12 cellular contexts compared by ENCODE assay signal in the genomic region with DNA sequence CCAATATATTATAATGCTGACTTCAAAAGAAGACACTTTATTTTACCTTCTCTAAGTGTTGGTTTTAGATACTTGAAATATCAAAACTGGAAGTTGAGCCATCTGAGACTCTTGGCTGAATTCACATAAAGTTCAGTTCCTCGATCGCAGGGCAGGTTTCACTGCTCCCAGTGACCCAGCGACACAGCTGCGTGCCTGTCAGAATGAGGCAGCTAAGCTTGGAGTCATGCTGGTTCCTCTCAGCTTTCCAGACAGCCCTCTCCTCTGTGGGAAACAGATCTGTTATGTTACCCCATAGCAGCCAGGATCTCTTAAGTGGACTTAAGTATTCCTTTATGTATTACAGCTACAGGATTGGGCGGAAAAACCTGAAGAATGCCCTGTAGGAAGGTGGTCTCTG.
A peak's percentile ranks its signal among the peaks of the same experiment; 100 is the strongest.
DNase-seq lines count a peak whose midpoint lies in the region; ATAC-seq and TF ChIP-seq lines count a peak whose summit lies in the region.
"Had no signal": no experiment of that assay in that cellular context is flagged by ENCODE, and none has a peak within 500 bp of the region (broad histone marks: within the 10 kb centered on the region; RNA-seq: fewer than 3 reads in every experiment).

No MANE protein-coding gene starts in this region.

- H3K9ac ChIP-seq in MM.1S (ENCODE audit: low read length) = no peak overlapping the region
- H3K9ac ChIP-seq: KMS-11 had no signal

- H4K20me1 ChIP-seq in MM.1S (ENCODE audit: insufficient read depth, low read length) = no peaks in the 10 kb centered on the region

- H3F3A ChIP-seq in MM.1S (ENCODE audit: insufficient read depth, low read length) = no peaks in the 10 kb centered on the region

- DNase-seq in SJCRH30 (peak; percentile 10 to 29), mucosa of gallbladder (ENCODE audit: low spot score) (peak; percentile 15), ovary (no peak), MM.1S (no peak)
- DNase-seq: activated naive CD8-positive, alpha-beta T cell treated with anti-CD3 and anti-CD28 coated beads, Interleukin-2, amount 50 U/mL, for 24 hours; Calu3; spleen had no signal

- no peak for TF ChIP-seq POLR2A in ovary (IDR thresholded peaks at IDR 0.05)

- no peaks in the 10 kb centered on the region for H3K9me2 ChIP-seq in MM.1S (replicated peaks; ENCODE audit: insufficient read depth, low read length)

- peak; percentile 30 for ATAC-seq in GM18502 (IDR thresholded peaks at IDR 0.05; ENCODE audit: poor library complexity, unreplicated experiment)
- ATAC-seq in HG02798 (IDR thresholded peaks at IDR 0.05; ENCODE audit: poor library complexity, unreplicated experiment) = peak; percentile 42
- no peak for ATAC-seq in GM21367 (IDR thresholded peaks at IDR 0.05; ENCODE audit: unreplicated experiment)
- no peak for ATAC-seq in HG03565 (IDR thresholded peaks at IDR 0.05; ENCODE audit: unreplicated experiment)

- TF ChIP-seq EP300 in ovary (IDR thresholded peaks at IDR 0.05) = no peak

- intact Hi-C loops in ovary (cut with DNase I) = no loop called here

- no peak overlapping the region for H3K4me2 ChIP-seq in MM.1S (ENCODE audit: low read depth, low read length)
- H3K4me2 ChIP-seq: KMS-11 had no signal

- H3K27ac ChIP-seq in SJCRH30 (no peak overlapping the region), ovary (no peak overlapping the region), MM.1S (ENCODE audit: low read length) (no peak overlapping the region)
- H3K27ac ChIP-seq: KMS-11, spleen had no signal

- TF ChIP-seq CTCF in ovary (IDR thresholded peaks at IDR 0.05) (no peak), MM.1S (IDR thresholded peaks at IDR 0.05; ENCODE audit: low read length) (no peak)

- peaks cover 4% of the 10 kb centered on the region for H3K4me1 ChIP-seq in SJCRH30
- H3K4me1 ChIP-seq in ovary (ENCODE audit: insufficient read depth) = peaks cover 4% of the 10 kb centered on the region
- H3K4me1 ChIP-seq in MM.1S (ENCODE audit: low read length) = peaks cover 6% of the 10 kb centered on the region; the same call in 1 of the 2 replicates

- H3K36me3 ChIP-seq in SJCRH30 = no peaks in the 10 kb centered on the region
- H3K36me3 ChIP-seq in ovary = no peaks in the 10 kb centered on the region
- no peaks in the 10 kb centered on the region for H3K36me3 ChIP-seq in MM.1S (replicated peaks; ENCODE audit: insufficient read depth, low read length)

- no peak overlapping the region for H3K4me3 ChIP-seq in SJCRH30
- H3K4me3 ChIP-seq in ovary = no peak overlapping the region
- H3K4me3 ChIP-seq in MM.1S (ENCODE audit: low read length) = no peak overlapping the region
- H3K4me3 ChIP-seq: spleen had no signal

- H3K27me3 ChIP-seq in SJCRH30 (no peaks in the 10 kb centered on the region), ovary (no peaks in the 10 kb centered on the region), MM.1S (replicated peaks; ENCODE audit: insufficient read depth, low read length) (no peaks in the 10 kb centered on the region)
- H3K27me3 ChIP-seq: spleen had no signal

- WGBS in ovary, 3 donors = 84 to 94% (median 84%) methylated on average over 5 of the region's 5 CpGs

- no peak overlapping the region for H2AFZ ChIP-seq in MM.1S (ENCODE audit: low read length)

- H3K9me3 ChIP-seq in SJCRH30 (replicated peaks) (no peaks in the 10 kb centered on the region), ovary (no peaks in the 10 kb centered on the region), MM.1S (replicated peaks; ENCODE audit: insufficient read depth, low read length) (no peaks in the 10 kb centered on the region)
- H3K9me3 ChIP-seq: spleen had no signal

- H3K79me2 ChIP-seq in MM.1S (ENCODE audit: low read length) = no peaks in the 10 kb centered on the region

Comparison
In these comparisons a context has a peak if more than half of its experiments do, and no peak if none do; other contexts are left out.
1. ATAC-seq: peak in GM18502 (single experiment) and HG02798 (single experiment); none in GM21367 (single experiment) and HG03565 (single experiment).
2. DNase-seq: peak in SJCRH30 (2 of 2) and mucosa of gallbladder (single experiment); none in ovary (0 of 5) and MM.1S (single experiment).